Comparison of ENCODE assay signal across 7 cellular contexts in the genomic region with DNA sequence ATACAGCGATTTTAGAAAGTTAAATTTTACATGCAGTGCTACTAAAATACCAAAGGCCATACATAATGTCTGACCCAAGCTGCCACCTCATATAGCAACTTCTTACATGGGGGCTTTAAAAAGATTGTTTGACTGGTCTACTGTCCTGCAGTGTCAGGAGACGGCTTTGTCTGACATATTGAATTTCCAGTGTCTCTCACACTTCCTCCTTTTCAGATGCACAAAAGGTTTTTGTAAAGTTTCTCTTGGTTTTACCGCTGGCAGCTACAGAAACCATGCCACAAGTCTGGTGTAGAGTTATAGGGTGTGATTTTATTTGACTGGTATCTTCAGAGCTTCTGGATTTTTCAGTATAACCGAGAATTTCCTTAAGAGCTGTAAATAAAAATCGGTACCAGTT. TPM values are rescaled to one million over a fixed set of nuclear protein-coding genes. Genes with fewer than 3 reads are reported as not detected.
DNase-seq lines count a peak whose midpoint lies in the region; ATAC-seq, FAIRE-seq and TF ChIP-seq lines count a peak whose summit lies in the region.

No MANE protein-coding gene starts in this region.

- no peak for ATAC-seq in HG03460 (IDR thresholded peaks at IDR 0.05; ENCODE audit: unreplicated experiment)

- H3K4me3 ChIP-seq in H7 (ENCODE audit: insufficient read depth, low read depth, low read length) (peak overlapping the region; percentile 50), SJCRH30 (peak overlapping the region; percentile 79), fibroblast of villous mesenchyme (ENCODE audit: low read depth, low read length) (peak overlapping the region; percentile 54), small intestine (ENCODE audit: low read depth in 1 of 2, low read length in 2 of 2) (no peak overlapping the region)

- TF ChIP-seq CTCF in fibroblast of villous mesenchyme (IDR thresholded peaks at IDR 0.05; ENCODE audit: insufficient read depth, low read depth, low read length): no peak

- peaks cover 25% of the 10 kb centered on the region for H3K27me3 ChIP-seq in H7 (ENCODE audit: control insufficient read depth, insufficient read depth, low read length)
- H3K27me3 ChIP-seq in SJCRH30: no peaks in the 10 kb centered on the region
- H3K27me3 ChIP-seq in small intestine (ENCODE audit: control insufficient read depth in 2 of 2, insufficient read depth in 2 of 2, low read length in 2 of 2): peaks cover 0 to 5% of the 10 kb centered on the region in 2 donors

- DNase-seq in H7 (no peak), SJCRH30 (peak in 1 of 2 experiments; percentile 53), fibroblast of villous mesenchyme (ENCODE audit: low read depth) (no peak), small intestine (no peak), glomerular visceral epithelial cell (ENCODE audit: extremely low spot score) (no peak), H54 (ENCODE audit: insufficient read length, low spot score) (no peak)

- H3K36me3 ChIP-seq in H7 (replicated peaks; ENCODE audit: control insufficient read depth, insufficient read depth, low read length) (no peaks in the 10 kb centered on the region), SJCRH30 (0 out of 2 replicates have a peak, but pooled peaks cover 3% of the 10 kb centered on the region), small intestine (ENCODE audit: control insufficient read depth in 2 of 2, insufficient read depth in 2 of 2, low read length in 2 of 2) (no peaks in the 10 kb centered on the region)

- 27 to 45% (median 32%) methylated on average over 5 of the region's 5 CpGs for WGBS in small intestine, 3 donors

- H3K4me1 ChIP-seq in SJCRH30 (peaks cover 12% of the 10 kb centered on the region), small intestine (ENCODE audit: control insufficient read depth in 2 of 2, insufficient read depth in 1 of 2, low read depth in 1 of 2, low read length in 1 of 2) (peaks cover 0 to 6% of the 10 kb centered on the region in 2 donors)

- H3K27ac ChIP-seq in SJCRH30 (peak overlapping the region; percentile 63), small intestine (ENCODE audit: low read depth in 1 of 2, low read length in 1 of 2) (peak overlapping the region; percentile 41 to 82)

- FAIRE-seq in small intestine (lab: Jason Lieb, UNC) (no peak), H54 (lab: Jason Lieb, UNC) (no peak)

- no peak for TF ChIP-seq POLR2A in H54 (IDR thresholded peaks at IDR 0.05; ENCODE audit: low read depth, low read length)

- no peaks in the 10 kb centered on the region for H3K9me3 ChIP-seq in SJCRH30 (replicated peaks)
- H3K9me3 ChIP-seq in small intestine (ENCODE audit: control insufficient read depth, low read depth): no peaks in the 10 kb centered on the region

RNA-seq across cellular contexts. Expression of gene ASAP2, which starts 1.1 kb away (rescaled TPM):
- total RNA-seq in H7 (2014; rRNA removed; shearing (Covaris generic)): 5.2 TPM in 2 replicates
- 27.8 and 32.6 TPM in 2 replicates for total RNA-seq in SJCRH30 (2014; rRNA removed; shearing (Covaris generic))
- total RNA-seq in fibroblast of villous mesenchyme: 39.0 and 66.5 TPM in 2 replicates
- polyA plus RNA-seq in small intestine: 10 to 100 TPM; 10.8 to 21.9 (median 14.6) TPM

Comparison
In these comparisons a context has a peak if more than half of its experiments do, and no peak if none do; other contexts are left out.
1. H3K4me3 ChIP-seq: peak in H7 (single experiment), SJCRH30 (single experiment) and fibroblast of villous mesenchyme (single experiment); none in small intestine (0 of 2).